In genomic region chr12:123983822-123984485, GRCh38 we compare ENCODE assay signal across 8 cellular contexts. TPM values are rescaled to one million over a fixed set of nuclear protein-coding genes. Genes with fewer than 3 reads are reported as not detected.
DNase-seq lines count a peak whose midpoint lies in the region; ATAC-seq, FAIRE-seq and TF ChIP-seq lines count a peak whose summit lies in the region.

No MANE protein-coding gene starts in this region.

- no peak overlapping the region for H3K14ac ChIP-seq in H1 (ENCODE audit: insufficient read length)

- no peak overlapping the region for H2BK20ac ChIP-seq in H1 (ENCODE audit: low read length)

- H3K79me2 ChIP-seq in H1 (ENCODE audit: control insufficient read depth in 1 of 2, insufficient read depth in 2 of 2, low read length in 2 of 2), result no peaks in the 10 kb centered on the region

- H3K27ac Mint-ChIP-seq in activated CD4-positive, alpha-beta T cell treated with anti-CD3 and anti-CD28 coated beads, Interleukin-2, amount 10 ng/mL, durations not matched to agents 24 days and 14 days, result no peak overlapping the region

- H3K4me1 ChIP-seq in H1 (replicated peaks in 1 of 4; ENCODE audit: control insufficient read depth in 3 of 4, insufficient read depth in 4 of 4, low read length in 3 of 4), result no peaks in the 10 kb centered on the region
- no peaks in the 10 kb centered on the region for H3K4me1 ChIP-seq in mucosa of descending colon (ENCODE audit: low read depth)
- peaks cover 0 to 26% (median 16%) of the 10 kb centered on the region in 4 donors for H3K4me1 ChIP-seq in upper lobe of left lung

- no peak overlapping the region for H2AK5ac ChIP-seq in H1 (ENCODE audit: low read depth, low read length)

- POLR2A ChIA-PET in H1 (lab: Charles Lee; ENCODE audit: partially characterized antibody), result interaction anchor here (1.5 kb wide), 1 partner anchor 10 kb away, joined by 5 read pairs; no protein-coding TSS in a partner anchor

- DNase-seq in AG20443 (ENCODE audit: low spot score) (peak; percentile 65), GM19239 (ENCODE audit: insufficient read length, low spot score) (no peak), NCI-H510A treated with DMSO at 0.1 percent for 48 hours (lab: John Stamatoyannopoulos, UW) (peak; percentile 67), H1 (ENCODE audit: low read depth in 1 of 2, low spot score in 2 of 2) (no peak), mucosa of descending colon (peak in 1 of 3 donors; percentile 63), upper lobe of left lung (peak in 1 of 2 donors; percentile 61)
- DNase-seq in activated CD4-positive, alpha-beta T cell treated with anti-CD3 and anti-CD28 coated beads, Interleukin-2, amount 10 ng/mL, durations not matched to agents 24 days and 14 days, result peak; percentile 85

- H3K9me3 ChIP-seq in H1 (ENCODE audit: insufficient read depth in 2 of 2, low read depth in 1 of 2, low read length in 1 of 2) (no peaks in the 10 kb centered on the region), mucosa of descending colon (no peaks in the 10 kb centered on the region), upper lobe of left lung (no peaks in the 10 kb centered on the region)

- no peak overlapping the region for H3K4me3 Mint-ChIP-seq in activated CD4-positive, alpha-beta T cell treated with anti-CD3 and anti-CD28 coated beads, Interleukin-2, amount 10 ng/mL, durations not matched to agents 24 days and 14 days

- H3K27ac ChIP-seq in H1 (ENCODE audit: low read depth, low read length) (no peak overlapping the region), upper lobe of left lung (peak overlapping the region in 1 of 4 donors; percentile 40)

- intact Hi-C loops in activated CD4-positive, alpha-beta T cell treated with anti-CD3 and anti-CD28 coated beads, Interleukin-2, amount 10 ng/mL, durations not matched to agents 24 days and 14 days (cut with micrococcal nuclease), result loop anchor here (1.0 kb wide), 1 partner anchor 79 kb away; no protein-coding TSS in a partner anchor
- intact Hi-C loops in mucosa of descending colon (cut with DNase I, micrococcal nuclease), result loop anchor here in 1 of 2 donors (10.0 kb wide), 1 partner anchor 79 kb away; no protein-coding TSS in a partner anchor

- H4K20me1 ChIP-seq in H1 (replicated peaks in 1 of 2; ENCODE audit: control insufficient read depth in 1 of 2, insufficient read depth in 2 of 2, low read length in 2 of 2), result peaks cover 7 to 14% of the 10 kb centered on the region in 2 experiments

- peaks cover 18% of the 10 kb centered on the region for H3K4me1 Mint-ChIP-seq in activated CD4-positive, alpha-beta T cell treated with anti-CD3 and anti-CD28 coated beads, Interleukin-2, amount 10 ng/mL, durations not matched to agents 24 days and 14 days

- H4K8ac ChIP-seq in H1 (ENCODE audit: extremely low read depth, insufficient read depth, low read length), result no peak overlapping the region

- no peaks in the 10 kb centered on the region for H3K27me3 Mint-ChIP-seq in activated CD4-positive, alpha-beta T cell treated with anti-CD3 and anti-CD28 coated beads, Interleukin-2, amount 10 ng/mL, durations not matched to agents 24 days and 14 days

- no peaks in the 10 kb centered on the region; the same call in 1 of the 2 replicates for H3K79me1 ChIP-seq in H1 (ENCODE audit: low read depth, low read length)

- no peak overlapping the region for H4K91ac ChIP-seq in H1 (replicated peaks; ENCODE audit: insufficient read length, low read length)

- ATAC-seq in mucosa of descending colon (peak; percentile 84), upper lobe of left lung (ENCODE audit: low FRiP score in 2 of 2) (peak; percentile 71 to 72), GM19328 (IDR thresholded peaks at IDR 0.05; ENCODE audit: unreplicated experiment) (no peak)

- H3K36me3 ChIP-seq in H1 (ENCODE audit: control insufficient read depth in 2 of 4, insufficient read depth in 4 of 4, low read length in 3 of 4) (no peaks in the 10 kb centered on the region; a peak in 1 of 8 replicates), mucosa of descending colon (ENCODE audit: low read depth) (no peaks in the 10 kb centered on the region), upper lobe of left lung (peaks cover 0 to 21% (median 5%) of the 10 kb centered on the region in 4 donors)

- no peak overlapping the region for H3K9ac ChIP-seq in H1 (replicated peaks in 1 of 4; ENCODE audit: extremely low read depth in 1 of 4, low read depth in 3 of 4, low read length in 3 of 4)

- no peak overlapping the region for H3K18ac ChIP-seq in H1 (ENCODE audit: extremely low read depth, low read length)

- no peak overlapping the region for H2AFZ ChIP-seq in H1 (ENCODE audit: low read length)

- H2BK5ac ChIP-seq in H1 (ENCODE audit: low read depth, low read length), result no peak overlapping the region

- H3K56ac ChIP-seq in H1 (replicated peaks; ENCODE audit: insufficient read length, low read depth, low read length), result no peak overlapping the region

- H2BK120ac ChIP-seq in H1 (replicated peaks; ENCODE audit: low read depth, low read length), result no peak overlapping the region

- TF ChIP-seq CTCF in H1 (IDR thresholded peaks at IDR 0.05; ENCODE audit: control extremely low read depth in 1 of 3, insufficient read depth in 1 of 3, low read depth in 1 of 3, low read length in 3 of 3) (peak; percentile 9 to 87 (median 75)), mucosa of descending colon (IDR thresholded peaks at IDR 0.05) (peak; percentile 19), upper lobe of left lung (IDR thresholded peaks at IDR 0.05) (peak; percentile 30 to 70 (median 45))

- TF ChIP-seq RAD21 in H1 (IDR thresholded peaks at IDR 0.05 in 1 of 2, conservative IDR thresholded peaks at IDR 0.05 in 1 of 2; ENCODE audit: low read depth in 2 of 2, low read length in 2 of 2), result peak; percentile 89 to 93

- no peaks in the 10 kb centered on the region for H3K9me3 Mint-ChIP-seq in activated CD4-positive, alpha-beta T cell treated with anti-CD3 and anti-CD28 coated beads, Interleukin-2, amount 10 ng/mL, durations not matched to agents 24 days and 14 days

- no peak overlapping the region for H2BK12ac ChIP-seq in H1 (ENCODE audit: low read depth, low read length)

- FAIRE-seq in GM19239 (lab: Jason Lieb, UNC), result peak; percentile 11
- FAIRE-seq in H1 (lab: Jason Lieb, UNC), result peak; percentile 73

- H3K4me3 ChIP-seq in H1 (ENCODE audit: extremely low read depth in 1 of 4, insufficient read depth in 2 of 4, low read depth in 3 of 4, low read length in 4 of 4), result no peak overlapping the region
- no peak overlapping the region for H3K4me3 ChIP-seq in mucosa of descending colon
- no peak overlapping the region for H3K4me3 ChIP-seq in upper lobe of left lung

- TF ChIP-seq EP300 in H1 (IDR thresholded peaks at IDR 0.05; ENCODE audit: borderline replicate concordance in 1 of 2, low read depth in 2 of 2, low read length in 2 of 2) (no peak), upper lobe of left lung (IDR thresholded peaks at IDR 0.05) (no peak)

- TF ChIP-seq POLR2A in H1 (IDR thresholded peaks at IDR 0.05; ENCODE audit: control extremely low read depth in 1 of 2, low read depth in 2 of 2, low read length in 2 of 2) (no peak), upper lobe of left lung (IDR thresholded peaks at IDR 0.05) (no peak)

- WGBS in H1 (ENCODE audit: extremely low coverage in 1 of 2, insufficient coverage in 1 of 2, insufficient read length in 1 of 2, insufficient replicate concordance in 2 of 2, low coverage in 1 of 2, low lambda C conversion rate in 2 of 2, missing lambda C conversion rate in 1 of 2), 2 experiments, result 76% methylated on average over 7 of the region's 7 CpGs; no CpG with 5 or more reads in 1 of the 2 experiments
- 44 to 45% methylated on average over 7 of the region's 7 CpGs for WGBS in upper lobe of left lung, 2 donors

- H4K5ac ChIP-seq in H1 (ENCODE audit: insufficient read length, low read depth, low read length), result no peak overlapping the region

- H3K23me2 ChIP-seq in H1 (ENCODE audit: low read depth, low read length), result no peaks in the 10 kb centered on the region

- no peak overlapping the region for H3K4ac ChIP-seq in H1 (replicated peaks; ENCODE audit: insufficient read length, low read depth, low read length)

- CTCF ChIA-PET in H1 (lab: Charles Lee; ENCODE audit: partially characterized antibody), result interaction anchor here (0.6 to 3.2 kb wide), 22 partner anchors 8 to 426 kb away, joined by 3 to 14 read pairs (median 4); no protein-coding TSS in a partner anchor

- peaks cover 19% of the 10 kb centered on the region for H3K36me3 Mint-ChIP-seq in activated CD4-positive, alpha-beta T cell treated with anti-CD3 and anti-CD28 coated beads, Interleukin-2, amount 10 ng/mL, durations not matched to agents 24 days and 14 days (ENCODE audit: low read depth)

- H2BK15ac ChIP-seq in H1 (ENCODE audit: low read length), result no peak overlapping the region

- H3K23ac ChIP-seq in H1 (ENCODE audit: insufficient read length), result no peak overlapping the region

- H3K27me3 ChIP-seq in H1 (replicated peaks in 1 of 4; ENCODE audit: control insufficient read depth in 3 of 4, extremely low read depth in 1 of 4, insufficient read depth in 3 of 4, low read length in 3 of 4), result no peaks in the 10 kb centered on the region
- H3K27me3 ChIP-seq in upper lobe of left lung, result no peaks in the 10 kb centered on the region

- H3K4me2 ChIP-seq in H1 (ENCODE audit: insufficient read depth in 1 of 2, low read depth in 2 of 2, low read length in 2 of 2), result no peak overlapping the region

RNA-seq across cellular contexts. Expression of gene ZNF664, which starts 10.9 kb away (rescaled TPM):
- total RNA-seq in activated CD4-positive, alpha-beta T cell treated with anti-CD3 and anti-CD28 coated beads, Interleukin-2, amount 10 ng/mL, durations not matched to agents 24 days and 14 days, result 63.2 and 69.3 TPM in 2 replicates
- 41.7 and 51.4 TPM in 2 replicates for total RNA-seq in H1 (2021; fragmentation: NEBNext Ultra II Directional; extraction: Animal tissue kit (Norgen Biotek cat#: 25700))
- polyA plus RNA-seq in H1 (2011; rRNA removed), result 16.0 and 22.8 TPM in 2 replicates
- 21.6 TPM for polyA plus RNA-seq in H1 (2011; cell fraction: cytosol; rRNA removed)
- 19.3 TPM for polyA plus RNA-seq in H1 (2011; cell fraction: nucleus; rRNA removed)
- 26.3 to 38.9 TPM (median 30.5 TPM) in 4 replicates for polyA plus RNA-seq in H1 (2012, experiment 1 of 2)
- polyA plus RNA-seq in H1 (2012, experiment 2 of 2), result 4.1 TPM
- 26.2 TPM for polyA plus RNA-seq in H1 (2013, experiment 1 of 2)
- 25.3 TPM for polyA plus RNA-seq in H1 (2013, experiment 2 of 2)
- polyA minus RNA-seq in H1 (2011; rRNA and poly(A)+ RNA removed), result 23.2 and 39.2 TPM in 2 replicates
- 20.3 TPM for polyA minus RNA-seq in H1 (2011; cell fraction: cytosol; rRNA and poly(A)+ RNA removed)
- polyA minus RNA-seq in H1 (2011; cell fraction: nucleus; rRNA and poly(A)+ RNA removed), result 49.8 TPM
- 100 to 1,000 TPM; 101 to 132 (median 101) TPM for total RNA-seq in mucosa of descending colon
- total RNA-seq in upper lobe of left lung, result 100 to 1,000 TPM in 2 of 6 donors, 10 to 100 TPM in 4; 49.1 to 112 (median 91.8) TPM

RNA-seq across cellular contexts. Expression of gene CCDC92, which starts 11.3 kb away (rescaled TPM):
- 7.3 and 7.5 TPM in 2 replicates for total RNA-seq in activated CD4-positive, alpha-beta T cell treated with anti-CD3 and anti-CD28 coated beads, Interleukin-2, amount 10 ng/mL, durations not matched to agents 24 days and 14 days
- 0.43 and 0.73 TPM in 2 replicates for total RNA-seq in H1 (2021; fragmentation: NEBNext Ultra II Directional; extraction: Animal tissue kit (Norgen Biotek cat#: 25700))
- 0.51 and 0.83 TPM in 2 replicates for polyA plus RNA-seq in H1 (2011; rRNA removed)
- polyA plus RNA-seq in H1 (2011; cell fraction: cytosol; rRNA removed), result 0.26 TPM
- polyA plus RNA-seq in H1 (2011; cell fraction: nucleus; rRNA removed), result 0.98 TPM
- 0.34 to 0.85 TPM (median 0.66 TPM) in 4 replicates for polyA plus RNA-seq in H1 (2012, experiment 1 of 2)
- polyA plus RNA-seq in H1 (2012, experiment 2 of 2), result 0.39 TPM
- 0.24 TPM for polyA plus RNA-seq in H1 (2013, experiment 1 of 2)
- polyA plus RNA-seq in H1 (2013, experiment 2 of 2), result 0.33 TPM
- 0.20 and 0.63 TPM in 2 replicates for polyA minus RNA-seq in H1 (2011; rRNA and poly(A)+ RNA removed)
- polyA minus RNA-seq in H1 (2011; cell fraction: cytosol; rRNA and poly(A)+ RNA removed), result not detected
- 0.60 TPM for polyA minus RNA-seq in H1 (2011; cell fraction: nucleus; rRNA and poly(A)+ RNA removed)
- total RNA-seq in mucosa of descending colon, result 10 to 100 TPM; 17.7 to 47.2 (median 25.6) TPM
- total RNA-seq in upper lobe of left lung, result 10 to 100 TPM; 33.8 to 48.9 (median 43.7) TPM

Comparison
In these comparisons a context has a peak if more than half of its experiments do, and no peak if none do; other contexts are left out.
1. DNase-seq: peak in AG20443 (single experiment), NCI-H510A treated with DMSO at 0.1 percent for 48 hours (single experiment) and activated CD4-positive, alpha-beta T cell treated with anti-CD3 and anti-CD28 coated beads, Interleukin-2, amount 10 ng/mL, durations not matched to agents 24 days and 14 days (single experiment); none in GM19239 (single experiment) and H1 (0 of 2).
2. CTCF ChIP-seq: peak in every context shown above with its lines; median percentile 75 in H1; 45 in upper lobe of left lung; 19 in mucosa of descending colon.